ENCODE assay signal across 9 cellular contexts in the genomic region with DNA sequence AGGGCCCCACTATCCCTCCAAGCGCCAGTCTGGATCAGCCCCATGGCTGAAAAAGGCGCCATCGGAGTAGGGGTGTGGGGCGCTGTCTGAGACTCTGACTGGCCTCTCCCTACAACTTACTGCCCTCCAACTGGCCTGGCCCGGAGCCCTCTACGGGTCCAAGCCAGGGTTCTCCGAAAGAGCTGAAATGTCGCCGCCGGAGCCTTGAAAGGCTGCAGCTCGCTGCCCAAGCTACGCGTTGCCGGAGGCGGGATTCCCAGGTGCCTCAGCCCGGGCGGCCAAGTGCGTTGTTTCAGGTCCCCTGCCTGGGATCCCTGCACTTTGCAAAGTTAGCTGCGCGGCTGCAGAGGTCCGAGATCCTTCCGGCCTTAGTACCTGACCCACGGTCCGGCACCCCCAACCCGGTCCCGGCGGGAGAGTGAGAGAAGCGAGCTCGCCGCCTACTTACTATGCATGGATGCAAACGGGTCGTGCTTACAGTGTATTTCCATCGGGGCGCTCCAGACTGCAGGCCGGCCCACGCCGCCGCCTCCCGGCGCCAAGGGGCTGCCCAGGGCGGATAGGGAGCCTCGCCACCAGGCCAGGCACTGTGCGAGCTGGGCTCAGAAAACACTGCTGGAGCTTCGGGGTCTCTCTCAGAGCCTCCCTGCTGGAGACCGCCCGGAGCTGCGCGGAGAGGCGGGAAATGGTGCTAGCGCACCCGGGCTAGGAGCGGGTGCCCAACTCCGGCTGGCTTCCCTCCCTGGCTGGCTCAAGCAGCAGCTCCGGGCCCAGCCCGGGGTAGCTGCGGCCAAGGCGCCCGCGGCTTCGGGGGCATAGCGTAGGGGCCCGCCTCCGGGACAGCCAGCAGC. TPM values are rescaled to one million over a fixed set of nuclear protein-coding genes. Genes with fewer than 3 reads are reported as not detected.
DNase-seq lines count a peak whose midpoint lies in the region; ATAC-seq and TF ChIP-seq lines count a peak whose summit lies in the region.
"Had no signal": no experiment of that assay in that cellular context is flagged by ENCODE, and none has a peak within 500 bp of the region (broad histone marks: within the 10 kb centered on the region; RNA-seq: fewer than 3 reads in every experiment).

No MANE protein-coding gene starts in this region.

- H3K9me3 ChIP-seq in CD8-positive, alpha-beta T cell (ENCODE audit: low read length) = no peaks in the 10 kb centered on the region
- peaks cover 4% of the 10 kb centered on the region for H3K9me3 ChIP-seq in muscle layer of colon (ENCODE audit: low read length)

- ATAC-seq in CD8-positive, alpha-beta T cell = no peak
- ATAC-seq in activated CD8-positive, alpha-beta T cell treated with anti-CD3 and anti-CD28 coated beads, Interleukin-2, amount 10 ng/mL, durations not matched to agents 7 days and 5 days = no peak
- no peak for ATAC-seq in HG03439 (IDR thresholded peaks at IDR 0.05; ENCODE audit: unreplicated experiment)

- H3K27ac ChIP-seq in CD8-positive, alpha-beta T cell (ENCODE audit: low read depth, low read length) = no peak overlapping the region
- H3K27ac ChIP-seq in muscle layer of colon (ENCODE audit: low read depth, low read length) = no peak overlapping the region

- peak overlapping the region; percentile 49 for H3K4me3 ChIP-seq in CD8-positive, alpha-beta T cell (ENCODE audit: low read depth, low read length)
- peak overlapping the region; percentile 32 to 58 for H3K4me3 ChIP-seq in muscle layer of colon (ENCODE audit: low read depth in 1 of 2, low read length in 2 of 2)

- H3K27me3 Mint-ChIP-seq in CD8-positive, alpha-beta T cell (ENCODE audit: low read depth) = peaks cover 74% of the 10 kb centered on the region
- peaks cover 84% of the 10 kb centered on the region for H3K27me3 Mint-ChIP-seq in activated CD8-positive, alpha-beta T cell treated with anti-CD3 and anti-CD28 coated beads, Interleukin-2, amount 10 ng/mL, durations not matched to agents 7 days and 5 days (ENCODE audit: low read depth)

- no peaks in the 10 kb centered on the region for H3K9me3 Mint-ChIP-seq in CD8-positive, alpha-beta T cell
- H3K9me3 Mint-ChIP-seq in activated CD8-positive, alpha-beta T cell treated with anti-CD3 and anti-CD28 coated beads, Interleukin-2, amount 10 ng/mL, durations not matched to agents 7 days and 5 days (ENCODE audit: insufficient read depth) = no peaks in the 10 kb centered on the region

- peak overlapping the region; percentile 75 for H3K4me3 Mint-ChIP-seq in CD8-positive, alpha-beta T cell
- H3K4me3 Mint-ChIP-seq in activated CD8-positive, alpha-beta T cell treated with anti-CD3 and anti-CD28 coated beads, Interleukin-2, amount 10 ng/mL, durations not matched to agents 7 days and 5 days = peak overlapping the region; percentile 40

- H3K9ac ChIP-seq in muscle layer of colon (ENCODE audit: low read length) = no peak overlapping the region

- no peaks in the 10 kb centered on the region for H3K36me3 Mint-ChIP-seq in CD8-positive, alpha-beta T cell
- H3K36me3 Mint-ChIP-seq in activated CD8-positive, alpha-beta T cell treated with anti-CD3 and anti-CD28 coated beads, Interleukin-2, amount 10 ng/mL, durations not matched to agents 7 days and 5 days (ENCODE audit: low read depth) = no peaks in the 10 kb centered on the region

- peaks cover 54% of the 10 kb centered on the region for H3K4me1 ChIP-seq in CD8-positive, alpha-beta T cell (ENCODE audit: insufficient read depth, low read length)
- peaks cover 30% of the 10 kb centered on the region for H3K4me1 ChIP-seq in muscle layer of colon (ENCODE audit: insufficient read depth, low read length)

- TF ChIP-seq CTCF in CD8-positive, alpha-beta T cell (IDR thresholded peaks at IDR 0.05) = no peak

- peaks cover 71% of the 10 kb centered on the region for H3K27me3 ChIP-seq in CD8-positive, alpha-beta T cell (ENCODE audit: insufficient read depth, low read length)
- peaks cover 82 to 96% of the 10 kb centered on the region in 2 donors for H3K27me3 ChIP-seq in muscle layer of colon (ENCODE audit: control insufficient read depth in 1 of 2, insufficient read depth in 2 of 2, low read length in 2 of 2)

- peaks cover 45% of the 10 kb centered on the region for H3K4me1 Mint-ChIP-seq in CD8-positive, alpha-beta T cell (ENCODE audit: low read depth)
- peaks cover 40% of the 10 kb centered on the region for H3K4me1 Mint-ChIP-seq in activated CD8-positive, alpha-beta T cell treated with anti-CD3 and anti-CD28 coated beads, Interleukin-2, amount 10 ng/mL, durations not matched to agents 7 days and 5 days (ENCODE audit: low read depth)

- POLR2A ChIA-PET in CD8-positive, alpha-beta T cell (lab: Charles Lee) = interaction anchor here (0.9 to 1.3 kb wide), 3 partner anchors 11 to 120 kb away, joined by 3 to 4 read pairs (median 3); no protein-coding TSS in a partner anchor
- POLR2A ChIA-PET in activated CD8-positive, alpha-beta T cell treated with anti-CD3 and anti-CD28 coated beads, Interleukin-2, amount 10 ng/mL, durations not matched to agents 7 days and 5 days (lab: Charles Lee) = interaction anchor here (0.6 to 1.4 kb wide), 3 partner anchors 11 to 310 kb away, joined by 3 to 4 read pairs (median 4); partner anchors contain the start of gene ZCCHC7

- intact Hi-C loops in CD8-positive, alpha-beta T cell (cut with DNase I, micrococcal nuclease) = loop anchor here in 1 of 2 experiments (2.0 to 5.0 kb wide), 2 partner anchors 54 to 769 kb away; partner anchors contain the start of gene GNE

- no peak overlapping the region for H3K27ac Mint-ChIP-seq in CD8-positive, alpha-beta T cell
- H3K27ac Mint-ChIP-seq in activated CD8-positive, alpha-beta T cell treated with anti-CD3 and anti-CD28 coated beads, Interleukin-2, amount 10 ng/mL, durations not matched to agents 7 days and 5 days = no peak overlapping the region

- no peaks in the 10 kb centered on the region for H3K36me3 ChIP-seq in CD8-positive, alpha-beta T cell (ENCODE audit: insufficient read depth, low read length)
- no peaks in the 10 kb centered on the region for H3K36me3 ChIP-seq in muscle layer of colon (ENCODE audit: insufficient read depth, low read length)

- DNase-seq in CD8-positive, alpha-beta T cell = no peak
- DNase-seq in activated CD8-positive, alpha-beta T cell treated with anti-CD3 and anti-CD28 coated beads, Interleukin-2, amount 10 ng/mL, durations not matched to agents 7 days and 5 days = no peak
- DNase-seq in erythroblast (lab: John Stamatoyannopoulos, UW) (no peak), Ammon's horn (ENCODE audit: low spot score) (no peak)
- DNase-seq in stimulated activated CD4-positive, alpha-beta T cell treated with anti-CD3 and anti-CD28 coated beads, Interleukin-4, amount 100 ng/mL, for 4 hours = no peak

- in situ Hi-C loops in GM18951 (cut with MboI; ENCODE audit: low sequenced_read_pairs, unreplicated experiment) = no loop called here

- TF ChIP-seq POLR2A in GM18951 (IDR thresholded peaks at IDR 0.05; ENCODE audit: extremely low read depth, insufficient read depth, insufficient read length) = peak; percentile 32
- TF ChIP-seq POLR2A in erythroblast (IDR thresholded peaks at IDR 0.05; ENCODE audit: low read length) = no peak

- CTCF ChIA-PET in CD8-positive, alpha-beta T cell (lab: Charles Lee) = no interaction called here
- CTCF ChIA-PET in activated CD8-positive, alpha-beta T cell treated with anti-CD3 and anti-CD28 coated beads, Interleukin-2, amount 10 ng/mL, durations not matched to agents 7 days and 5 days (lab: Charles Lee) = interaction anchor here (0.6 to 0.9 kb wide), 2 partner anchors 31 to 365 kb away, joined by 3 read pairs; no protein-coding TSS in a partner anchor

RNA-seq across cellular contexts. Expression of gene PAX5, which starts 7.8 kb away (rescaled TPM):
- total RNA-seq in CD8-positive, alpha-beta T cell = 1 to 10 TPM; 1.9 to 2.3 TPM
- total RNA-seq in activated CD8-positive, alpha-beta T cell treated with anti-CD3 and anti-CD28 coated beads, Interleukin-2, amount 10 ng/mL, durations not matched to agents 7 days and 5 days = under 1 TPM; 0.34 to 0.45 TPM
- total RNA-seq: SK-MEL-5 had no signal
